ENCODE assay signal across 1 cellular context in the genomic region with DNA sequence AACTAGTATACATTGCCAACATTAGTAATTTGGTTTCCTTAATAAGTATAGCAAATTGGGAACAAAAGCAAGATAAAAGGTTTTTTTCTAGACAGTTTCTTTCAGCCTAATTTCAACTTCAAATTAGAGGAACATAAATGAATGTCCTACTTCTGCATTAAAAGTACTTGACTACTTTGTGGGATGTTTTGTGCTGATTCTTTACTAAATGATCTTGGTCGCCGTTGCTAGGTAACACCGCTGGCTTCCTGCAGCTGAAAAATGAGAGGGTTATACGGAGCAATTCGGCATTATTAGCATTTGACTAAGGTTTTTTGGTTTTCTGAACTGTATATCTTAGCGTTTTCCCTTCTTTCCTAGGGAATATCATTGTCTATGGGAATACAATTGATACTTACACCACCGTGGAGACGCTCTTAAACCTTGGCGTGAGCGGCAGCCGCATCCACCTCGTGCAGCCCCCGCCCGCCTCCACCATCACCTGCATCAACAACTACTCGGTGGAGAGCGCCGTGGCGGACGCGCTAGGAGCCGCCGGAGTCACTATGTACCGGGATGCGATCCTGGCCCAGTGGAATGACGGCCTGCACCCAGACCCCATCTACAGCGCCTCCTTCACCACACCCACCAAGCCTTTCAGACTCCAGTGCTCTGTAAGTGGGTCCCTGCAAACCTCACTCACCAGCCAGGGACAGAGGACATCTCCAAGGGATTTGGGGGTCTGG.
TF ChIP-seq lines count a peak whose summit lies in the region.

No MANE protein-coding gene starts in this region.

TF ChIP-seq in GM23338, 12 proteins besides CTCF, POLR2A, EP300 and RAD21 (continued from another document):
- TF ChIP-seq, protein P1, sequence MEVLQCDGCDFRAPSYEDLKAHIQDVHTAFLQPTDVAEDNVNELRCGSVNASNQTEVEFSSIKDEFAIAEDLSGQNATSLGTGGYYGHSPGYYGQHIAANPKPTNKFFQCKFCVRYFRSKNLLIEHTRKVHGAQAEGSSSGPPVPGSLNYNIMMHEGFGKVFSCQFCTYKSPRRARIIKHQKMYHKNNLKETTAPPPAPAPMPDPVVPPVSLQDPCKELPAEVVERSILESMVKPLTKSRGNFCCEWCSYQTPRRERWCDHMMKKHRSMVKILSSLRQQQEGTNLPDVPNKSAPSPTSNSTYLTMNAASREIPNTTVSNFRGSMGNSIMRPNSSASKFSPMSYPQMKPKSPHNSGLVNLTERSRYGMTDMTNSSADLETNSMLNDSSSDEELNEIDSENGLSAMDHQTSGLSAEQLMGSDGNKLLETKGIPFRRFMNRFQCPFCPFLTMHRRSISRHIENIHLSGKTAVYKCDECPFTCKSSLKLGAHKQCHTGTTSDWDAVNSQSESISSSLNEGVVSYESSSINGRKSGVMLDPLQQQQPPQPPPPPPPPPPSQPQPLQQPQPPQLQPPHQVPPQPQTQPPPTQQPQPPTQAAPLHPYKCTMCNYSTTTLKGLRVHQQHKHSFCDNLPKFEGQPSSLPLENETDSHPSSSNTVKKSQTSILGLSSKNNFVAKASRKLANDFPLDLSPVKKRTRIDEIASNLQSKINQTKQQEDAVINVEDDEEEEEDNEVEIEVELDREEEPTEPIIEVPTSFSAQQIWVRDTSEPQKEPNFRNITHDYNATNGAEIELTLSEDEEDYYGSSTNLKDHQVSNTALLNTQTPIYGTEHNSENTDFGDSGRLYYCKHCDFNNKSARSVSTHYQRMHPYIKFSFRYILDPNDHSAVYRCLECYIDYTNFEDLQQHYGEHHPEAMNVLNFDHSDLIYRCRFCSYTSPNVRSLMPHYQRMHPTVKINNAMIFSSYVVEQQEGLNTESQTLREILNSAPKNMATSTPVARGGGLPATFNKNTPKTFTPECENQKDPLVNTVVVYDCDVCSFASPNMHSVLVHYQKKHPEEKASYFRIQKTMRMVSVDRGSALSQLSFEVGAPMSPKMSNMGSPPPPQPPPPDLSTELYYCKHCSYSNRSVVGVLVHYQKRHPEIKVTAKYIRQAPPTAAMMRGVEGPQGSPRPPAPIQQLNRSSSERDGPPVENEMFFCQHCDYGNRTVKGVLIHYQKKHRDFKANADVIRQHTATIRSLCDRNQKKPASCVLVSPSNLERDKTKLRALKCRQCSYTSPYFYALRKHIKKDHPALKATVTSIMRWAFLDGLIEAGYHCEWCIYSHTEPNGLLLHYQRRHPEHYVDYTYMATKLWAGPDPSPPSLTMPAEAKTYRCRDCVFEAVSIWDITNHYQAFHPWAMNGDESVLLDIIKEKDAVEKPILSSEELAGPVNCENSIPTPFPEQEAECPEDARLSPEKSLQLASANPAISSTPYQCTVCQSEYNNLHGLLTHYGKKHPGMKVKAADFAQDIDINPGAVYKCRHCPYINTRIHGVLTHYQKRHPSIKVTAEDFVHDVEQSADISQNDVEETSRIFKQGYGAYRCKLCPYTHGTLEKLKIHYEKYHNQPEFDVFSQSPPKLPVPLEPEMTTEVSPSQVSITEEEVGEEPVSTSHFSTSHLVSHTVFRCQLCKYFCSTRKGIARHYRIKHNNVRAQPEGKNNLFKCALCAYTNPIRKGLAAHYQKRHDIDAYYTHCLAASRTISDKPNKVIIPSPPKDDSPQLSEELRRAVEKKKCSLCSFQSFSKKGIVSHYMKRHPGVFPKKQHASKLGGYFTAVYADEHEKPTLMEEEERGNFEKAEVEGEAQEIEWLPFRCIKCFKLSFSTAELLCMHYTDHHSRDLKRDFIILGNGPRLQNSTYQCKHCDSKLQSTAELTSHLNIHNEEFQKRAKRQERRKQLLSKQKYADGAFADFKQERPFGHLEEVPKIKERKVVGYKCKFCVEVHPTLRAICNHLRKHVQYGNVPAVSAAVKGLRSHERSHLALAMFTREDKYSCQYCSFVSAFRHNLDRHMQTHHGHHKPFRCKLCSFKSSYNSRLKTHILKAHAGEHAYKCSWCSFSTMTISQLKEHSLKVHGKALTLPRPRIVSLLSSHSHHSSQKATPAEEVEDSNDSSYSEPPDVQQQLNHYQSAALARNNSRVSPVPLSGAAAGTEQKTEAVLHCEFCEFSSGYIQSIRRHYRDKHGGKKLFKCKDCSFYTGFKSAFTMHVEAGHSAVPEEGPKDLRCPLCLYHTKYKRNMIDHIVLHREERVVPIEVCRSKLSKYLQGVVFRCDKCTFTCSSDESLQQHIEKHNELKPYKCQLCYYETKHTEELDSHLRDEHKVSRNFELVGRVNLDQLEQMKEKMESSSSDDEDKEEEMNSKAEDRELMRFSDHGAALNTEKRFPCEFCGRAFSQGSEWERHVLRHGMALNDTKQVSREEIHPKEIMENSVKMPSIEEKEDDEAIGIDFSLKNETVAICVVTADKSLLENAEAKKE (CRISPR knock-in tag; IDR thresholded peaks at IDR 0.05), result no peak
- no peak for TF ChIP-seq NANOG (IDR thresholded peaks at IDR 0.05; ENCODE audit: borderline replicate concordance)
